In genomic region chr16:68283346-68283745, GRCh38 we compare ENCODE assay signal across 10 cellular contexts. TPM values are rescaled to one million over a fixed set of nuclear protein-coding genes. Genes with fewer than 3 reads are reported as not detected.
A peak's percentile ranks its signal among the peaks of the same experiment; 100 is the strongest.
DNase-seq lines count a peak whose midpoint lies in the region; ATAC-seq and TF ChIP-seq lines count a peak whose summit lies in the region.
"Had no signal": no experiment of that assay in that cellular context is flagged by ENCODE, and none has a peak within 500 bp of the region (broad histone marks: within the 10 kb centered on the region; RNA-seq: fewer than 3 reads in every experiment).

No MANE protein-coding gene starts in this region.

- H3K36me3 ChIP-seq in right atrium auricular region = peaks cover 35% of the 10 kb centered on the region
- peaks cover 22% of the 10 kb centered on the region for H3K36me3 ChIP-seq in upper lobe of right lung

- peak overlapping the region; percentile 76 to 81 for H3K27ac ChIP-seq in right atrium auricular region
- H3K27ac ChIP-seq in upper lobe of right lung = peak overlapping the region; percentile 51

- ATAC-seq in left ventricle myocardium superior (no peak), memory B cell (ENCODE audit: low read depth) (no peak), upper lobe of right lung (no peak), HG03196 (IDR thresholded peaks at IDR 0.05; ENCODE audit: unreplicated experiment) (no peak)
- ATAC-seq in activated T-helper 17 cell treated with anti-CD3 and anti-CD28 coated beads, Interleukin-2, amount 50 U/mL, for 72 hours (replicated peaks) = no peak

- H3K4me1 ChIP-seq in right atrium auricular region = peaks cover 0 to 67% of the 10 kb centered on the region in 2 donors
- H3K4me1 ChIP-seq in upper lobe of right lung = peaks cover 56% of the 10 kb centered on the region

- no peaks in the 10 kb centered on the region for H3K9me3 Mint-ChIP-seq in activated T-helper 17 cell treated with anti-CD3 and anti-CD28 coated beads, Interleukin-2, amount 50 U/mL, for 72 hours
- no peaks in the 10 kb centered on the region for H3K9me3 Mint-ChIP-seq in memory B cell

- H3K27me3 Mint-ChIP-seq in activated T-helper 17 cell treated with anti-CD3 and anti-CD28 coated beads, Interleukin-2, amount 50 U/mL, for 72 hours = no peaks in the 10 kb centered on the region
- H3K27me3 Mint-ChIP-seq in memory B cell = no peaks in the 10 kb centered on the region

- H3K4me1 Mint-ChIP-seq in activated T-helper 17 cell treated with anti-CD3 and anti-CD28 coated beads, Interleukin-2, amount 50 U/mL, for 72 hours = peaks cover 67% of the 10 kb centered on the region
- H3K4me1 Mint-ChIP-seq in memory B cell = peaks cover 55% of the 10 kb centered on the region

- peak overlapping the region; percentile 79 for H3K4me3 Mint-ChIP-seq in activated T-helper 17 cell treated with anti-CD3 and anti-CD28 coated beads, Interleukin-2, amount 50 U/mL, for 72 hours
- H3K4me3 Mint-ChIP-seq in memory B cell = peak overlapping the region; percentile 75

- H3K9me3 ChIP-seq in right atrium auricular region (no peaks in the 10 kb centered on the region), upper lobe of right lung (no peaks in the 10 kb centered on the region)

- DNase-seq in right atrium auricular region (ENCODE audit: low spot score) (no peak), left ventricle myocardium superior (no peak), memory B cell (ENCODE audit: low spot score in 2 of 2) (no peak), upper lobe of right lung (no peak), HCEC 1CT (no peak), NCI-H82 (lab: John Stamatoyannopoulos, UW) (no peak)
- DNase-seq: midbrain, NCI-H2171 treated with DMSO at 0.1 percent for 48 hours had no signal

- TF ChIP-seq CTCF in right atrium auricular region (IDR thresholded peaks at IDR 0.05) (no peak), upper lobe of right lung (IDR thresholded peaks at IDR 0.05) (no peak)

- H3K36me3 Mint-ChIP-seq in activated T-helper 17 cell treated with anti-CD3 and anti-CD28 coated beads, Interleukin-2, amount 50 U/mL, for 72 hours (ENCODE audit: low read depth) = peaks cover 86% of the 10 kb centered on the region
- peaks cover 27% of the 10 kb centered on the region for H3K36me3 Mint-ChIP-seq in memory B cell

- no peak overlapping the region for H3K4me3 ChIP-seq in right atrium auricular region
- no peak overlapping the region for H3K4me3 ChIP-seq in upper lobe of right lung

- no peaks in the 10 kb centered on the region for H3K27me3 ChIP-seq in right atrium auricular region
- H3K27me3 ChIP-seq in upper lobe of right lung = no peaks in the 10 kb centered on the region

- peak overlapping the region; percentile 87 for H3K27ac Mint-ChIP-seq in activated T-helper 17 cell treated with anti-CD3 and anti-CD28 coated beads, Interleukin-2, amount 50 U/mL, for 72 hours
- H3K27ac Mint-ChIP-seq in memory B cell = peak overlapping the region; percentile 82

- intact Hi-C loops in left ventricle myocardium superior (cut with micrococcal nuclease) = no loop called here
- intact Hi-C loops in upper lobe of right lung (cut with DNase I) = no loop called here

RNA-seq across cellular contexts. Expression of gene SLC7A6, which starts 19.0 kb away (rescaled TPM):
- total RNA-seq in right atrium auricular region = 10 to 100 TPM; 28.9 to 51.0 TPM
- total RNA-seq in left ventricle myocardium superior = 38.2 TPM
- total RNA-seq in activated T-helper 17 cell treated with anti-CD3 and anti-CD28 coated beads, Interleukin-2, amount 50 U/mL, for 72 hours = 10 to 100 TPM; 65.6 to 99.0 TPM
- total RNA-seq in upper lobe of right lung = 61.9 TPM

RNA-seq across cellular contexts. Expression of gene SLC7A6OS, which starts 27.4 kb away (rescaled TPM):
- total RNA-seq in right atrium auricular region (1 to 10 TPM; 6.8 to 8.6 TPM), left ventricle myocardium superior (14.2 TPM), upper lobe of right lung (18.8 TPM)
- total RNA-seq in activated T-helper 17 cell treated with anti-CD3 and anti-CD28 coated beads, Interleukin-2, amount 50 U/mL, for 72 hours = 10 to 100 TPM; 21.3 to 21.8 TPM

RNA-seq across cellular contexts. Expression of gene PRMT7, which starts 27.5 kb away (rescaled TPM):
- 10 to 100 TPM; 24.5 to 35.7 TPM for total RNA-seq in right atrium auricular region
- 30.9 TPM for total RNA-seq in left ventricle myocardium superior
- 10 to 100 TPM; 53.3 to 57.8 TPM for total RNA-seq in activated T-helper 17 cell treated with anti-CD3 and anti-CD28 coated beads, Interleukin-2, amount 50 U/mL, for 72 hours
- 30.0 TPM for total RNA-seq in upper lobe of right lung

RNA-seq across cellular contexts. Expression of gene PLA2G15, which starts 38.2 kb away (rescaled TPM):
- total RNA-seq in right atrium auricular region (10 to 100 TPM; 28.3 to 29.1 TPM), left ventricle myocardium superior (33.8 TPM), upper lobe of right lung (30.4 TPM)
- 10 to 100 TPM; 11.2 to 15.5 TPM for total RNA-seq in activated T-helper 17 cell treated with anti-CD3 and anti-CD28 coated beads, Interleukin-2, amount 50 U/mL, for 72 hours

RNA-seq across cellular contexts. Expression of gene ESRP2, which starts 47.4 kb away (rescaled TPM):
- total RNA-seq in right atrium auricular region = 1 to 10 TPM in 1 of 2 donors, under 1 TPM in 1; 0.59 to 1.2 TPM
- 0.87 TPM for total RNA-seq in left ventricle myocardium superior
- total RNA-seq in activated T-helper 17 cell treated with anti-CD3 and anti-CD28 coated beads, Interleukin-2, amount 50 U/mL, for 72 hours = under 1 TPM; 0.13 to 0.15 TPM
- total RNA-seq in upper lobe of right lung = 61.0 TPM
